8 cellular contexts compared by ENCODE assay signal in the genomic region with DNA sequence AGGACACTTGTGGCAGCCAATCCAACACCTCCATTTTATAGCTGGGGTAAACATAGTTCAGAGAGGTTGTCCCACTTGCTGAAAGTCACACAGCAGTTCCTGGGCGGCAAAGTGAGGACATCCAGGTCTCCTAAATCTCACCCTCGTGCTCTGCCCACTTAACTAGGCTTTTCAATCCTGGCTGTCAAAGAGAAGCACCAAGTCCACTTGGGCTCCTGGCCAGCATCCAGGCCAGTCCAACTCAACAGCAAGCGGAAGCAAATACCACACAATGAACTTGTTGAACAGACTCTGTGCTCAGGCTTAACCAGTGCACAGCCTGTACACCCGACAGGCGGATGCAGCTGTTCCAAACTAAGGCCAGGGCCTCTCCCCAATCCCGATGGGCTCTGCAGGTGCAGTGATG.
DNase-seq lines count a peak whose midpoint lies in the region; ATAC-seq and TF ChIP-seq lines count a peak whose summit lies in the region.
"Not testable (repeated sequence)": the region's sequence is repeated elsewhere in the genome, so short reads cannot be mapped to it uniquely, and the experiment has no call there.

No MANE protein-coding gene starts in this region.

- not testable (repeated sequence) for H3K36me3 ChIP-seq in adrenal gland (replicated peaks in 1 of 2); right lobe of liver

- H3K27ac Mint-ChIP-seq in HFFc6 = peak overlapping the region; percentile 43; the same call in 1 of the 2 replicates
- peak overlapping the region; percentile 80 for H3K27ac Mint-ChIP-seq in T-helper 1 cell treated with Interleukin-12 subunit alpha and Interleukin-12 subunit beta and Interleukin-4 antibody, amounts not matched to agents 30 μg/mL and 1 μg/mL, for 36 hours

- TF ChIP-seq POLR2A in adrenal gland (IDR thresholded peaks at IDR 0.05); right lobe of liver (IDR thresholded peaks at IDR 0.05): not testable (repeated sequence)

- not testable (repeated sequence) for H3K9me3 Mint-ChIP-seq in HFFc6; T-helper 1 cell treated with Interleukin-12 subunit alpha and Interleukin-12 subunit beta and Interleukin-4 antibody, amounts not matched to agents 30 μg/mL and 1 μg/mL, for 36 hours; activated T-cell treated with anti-CD3 and anti-CD28 coated beads, Interleukin-2, amount 50 U/mL, for 4 hours

- DNase-seq in Ammon's horn (ENCODE audit: low spot score) (peak; percentile 32), pons (ENCODE audit: low spot score) (peak; percentile 32)
- not testable (repeated sequence) for DNase-seq in HFFc6; activated T-cell treated with anti-CD3 and anti-CD28 coated beads, Interleukin-2, amount 50 U/mL, for 4 hours; adrenal gland; Right ventricle myocardium inferior (ENCODE audit: missing footprints); right lobe of liver

- ATAC-seq in activated T-cell treated with anti-CD3 and anti-CD28 coated beads, Interleukin-2, amount 50 U/mL, for 4 hours = not testable (repeated sequence)
- ATAC-seq in Right ventricle myocardium inferior = peak; percentile 32
- ATAC-seq in right lobe of liver = peak; percentile 22 to 46 (median 36)

- not testable (repeated sequence) for H3K36me3 Mint-ChIP-seq in HFFc6 (ENCODE audit: low read depth); T-helper 1 cell treated with Interleukin-12 subunit alpha and Interleukin-12 subunit beta and Interleukin-4 antibody, amounts not matched to agents 30 μg/mL and 1 μg/mL, for 36 hours (ENCODE audit: low read depth)
- peaks cover 15% of the 10 kb centered on the region for H3K36me3 Mint-ChIP-seq in activated T-cell treated with anti-CD3 and anti-CD28 coated beads, Interleukin-2, amount 50 U/mL, for 4 hours (ENCODE audit: insufficient read depth)

- H3K4me3 ChIP-seq in adrenal gland, right lobe of liver: not testable (repeated sequence)

- intact Hi-C loops in adrenal gland (cut with DNase I); Right ventricle myocardium inferior (cut with DNase I); right lobe of liver (cut with DNase I): not testable (repeated sequence)

- TF ChIP-seq CTCF in HFFc6 (IDR thresholded peaks at IDR 0.05); adrenal gland (IDR thresholded peaks at IDR 0.05); right lobe of liver (IDR thresholded peaks at IDR 0.05): not testable (repeated sequence)

- not testable (repeated sequence) for H3K27me3 Mint-ChIP-seq in HFFc6 (ENCODE audit: insufficient read depth); T-helper 1 cell treated with Interleukin-12 subunit alpha and Interleukin-12 subunit beta and Interleukin-4 antibody, amounts not matched to agents 30 μg/mL and 1 μg/mL, for 36 hours (ENCODE audit: low read depth); activated T-cell treated with anti-CD3 and anti-CD28 coated beads, Interleukin-2, amount 50 U/mL, for 4 hours (ENCODE audit: low read depth)

- H3K27ac ChIP-seq in adrenal gland = peak overlapping the region in 3 of 5 donors; percentile 73 to 78 (median 77)
- not testable (repeated sequence) for H3K27ac ChIP-seq in right lobe of liver

- 79 to 90% (median 83%) methylated on average over 1 to 6 of the region's 6 CpGs for WGBS in adrenal gland, 4 donors
- no CpG with 5 or more reads among the region's 6 CpGs for WGBS in right lobe of liver (ENCODE audit: insufficient coverage, low coverage, low lambda C conversion rate, missing lambda C conversion rate)

- not testable (repeated sequence) for H3K9me3 ChIP-seq in adrenal gland (replicated peaks in 1 of 3); right lobe of liver

- H3K4me1 Mint-ChIP-seq in HFFc6 (ENCODE audit: low read depth) = peaks cover 34% of the 10 kb centered on the region
- peaks cover 39% of the 10 kb centered on the region for H3K4me1 Mint-ChIP-seq in T-helper 1 cell treated with Interleukin-12 subunit alpha and Interleukin-12 subunit beta and Interleukin-4 antibody, amounts not matched to agents 30 μg/mL and 1 μg/mL, for 36 hours (ENCODE audit: low read depth)
- H3K4me1 Mint-ChIP-seq in activated T-cell treated with anti-CD3 and anti-CD28 coated beads, Interleukin-2, amount 50 U/mL, for 4 hours (ENCODE audit: low read depth) = peaks cover 59% of the 10 kb centered on the region

- H3K27me3 ChIP-seq in adrenal gland, right lobe of liver: not testable (repeated sequence)

- H3K4me3 Mint-ChIP-seq in HFFc6; T-helper 1 cell treated with Interleukin-12 subunit alpha and Interleukin-12 subunit beta and Interleukin-4 antibody, amounts not matched to agents 30 μg/mL and 1 μg/mL, for 36 hours: not testable (repeated sequence)
- peak overlapping the region; percentile 40 for H3K4me3 Mint-ChIP-seq in activated T-cell treated with anti-CD3 and anti-CD28 coated beads, Interleukin-2, amount 50 U/mL, for 4 hours

- H3K4me1 ChIP-seq in adrenal gland (replicated peaks in 1 of 2) (peaks cover 28 to 33% of the 10 kb centered on the region in 2 donors), right lobe of liver (peaks cover 0 to 21% (median 0%) of the 10 kb centered on the region in 4 donors)
